20 cellular contexts compared by ENCODE assay signal in the genomic region with DNA sequence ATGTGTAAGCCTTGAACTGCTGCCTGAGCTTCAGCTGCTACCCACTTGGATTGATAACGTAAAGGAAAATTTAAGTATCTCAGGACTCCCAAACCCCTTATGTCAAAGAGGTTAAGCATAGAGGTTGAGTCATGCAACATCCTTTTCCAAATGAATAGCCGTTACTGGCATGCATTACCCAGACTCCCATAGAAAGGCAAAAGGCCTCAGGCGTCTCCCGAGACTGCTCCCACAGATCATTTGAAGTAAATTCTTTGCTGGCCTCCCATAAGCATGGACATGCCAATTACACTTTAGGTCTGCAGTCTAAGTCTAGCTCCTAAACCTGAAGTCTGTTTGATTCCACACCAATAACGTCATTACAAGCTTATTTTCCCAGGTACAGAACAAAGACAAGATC. TPM values are rescaled to one million over a fixed set of nuclear protein-coding genes. Genes with fewer than 3 reads are reported as not detected.
DNase-seq lines count a peak whose midpoint lies in the region; ATAC-seq and TF ChIP-seq lines count a peak whose summit lies in the region.
"Had no signal": no experiment of that assay in that cellular context is flagged by ENCODE, and none has a peak within 500 bp of the region (broad histone marks: within the 10 kb centered on the region; RNA-seq: fewer than 3 reads in every experiment).

No MANE protein-coding gene starts in this region.

- H4K91ac ChIP-seq in IMR-90 (ENCODE audit: insufficient read depth, low read depth, low read length): no peak overlapping the region

- H2BK15ac ChIP-seq in IMR-90 (ENCODE audit: low read depth, low read length) (no peak overlapping the region), mesendoderm (replicated peaks; ENCODE audit: low read depth) (no peak overlapping the region)

- H2AK5ac ChIP-seq in IMR-90 (ENCODE audit: low read depth, low read length): no peak overlapping the region
- H2AK5ac ChIP-seq in mesendoderm (ENCODE audit: low read length): no peak overlapping the region

- H3K36me3 Mint-ChIP-seq in CD14-positive monocyte: peaks cover 12 to 26% of the 10 kb centered on the region in 2 donors
- no peaks in the 10 kb centered on the region for H3K36me3 Mint-ChIP-seq in CD8-positive, alpha-beta memory T cell

- H3K27me3 Mint-ChIP-seq in CD14-positive monocyte (ENCODE audit: low read depth in 3 of 3): peaks cover 0 to 1% (median 0%) of the 10 kb centered on the region in 3 donors
- H3K27me3 Mint-ChIP-seq in CD8-positive, alpha-beta memory T cell: peaks cover 4 to 14% of the 10 kb centered on the region in 2 donors

- H2AK9ac ChIP-seq in IMR-90 (replicated peaks; ENCODE audit: low read depth, low read length, poor library complexity): no peak overlapping the region

- ATAC-seq in IMR-90 (ENCODE audit: low read depth) (no peak), HG02571 (IDR thresholded peaks at IDR 0.05; ENCODE audit: unreplicated experiment) (no peak)
- ATAC-seq: activated T-cell treated with anti-CD3 and anti-CD28 coated beads, Interleukin-2, amount 50 U/mL, for 4 hours had no signal

- H3K9me3 Mint-ChIP-seq in CD14-positive monocyte: peaks cover 6 to 11% (median 6%) of the 10 kb centered on the region in 7 donors
- H3K9me3 Mint-ChIP-seq in CD8-positive, alpha-beta memory T cell: peaks cover 0 to 5% (median 0%) of the 10 kb centered on the region in 5 donors

- H3K4me1 ChIP-seq in IMR-90 (ENCODE audit: control insufficient read depth, insufficient read depth, low read length) (no peaks in the 10 kb centered on the region), mesendoderm (ENCODE audit: control insufficient read depth, low read depth, low read length) (peaks cover 2% of the 10 kb centered on the region), colonic mucosa (no peaks in the 10 kb centered on the region)
- H3K4me1 ChIP-seq in CD8-positive, alpha-beta memory T cell (ENCODE audit: insufficient read depth, low read length): no peaks in the 10 kb centered on the region

- H2BK20ac ChIP-seq in IMR-90 (ENCODE audit: low read depth, low read length): no peak overlapping the region

- H3K23ac ChIP-seq in IMR-90 (ENCODE audit: low read depth, low read length): no peak overlapping the region
- H3K23ac ChIP-seq in mesendoderm (ENCODE audit: low read length): no peak overlapping the region

- H3K9me3 ChIP-seq in IMR-90 (ENCODE audit: control insufficient read depth, insufficient read depth, low read length): peaks cover 3% of the 10 kb centered on the region; the same call in 1 of the 2 replicates
- H3K9me3 ChIP-seq in CD8-positive, alpha-beta memory T cell (ENCODE audit: low read length): no peaks in the 10 kb centered on the region
- H3K9me3 ChIP-seq in colonic mucosa: no peaks in the 10 kb centered on the region
- H3K9me3 ChIP-seq: SJSA1, upper lobe of left lung had no signal

- in situ Hi-C loops in IMR-90 (cut with MboI; ENCODE audit: low sequenced_read_pairs): no loop called here

- peak overlapping the region in 5 of 7 donors; percentile 17 to 93 (median 53) for H3K27ac Mint-ChIP-seq in CD14-positive monocyte
- no peak overlapping the region for H3K27ac Mint-ChIP-seq in CD8-positive, alpha-beta memory T cell

- H3K4me3 Mint-ChIP-seq in CD14-positive monocyte: no peak overlapping the region
- no peak overlapping the region for H3K4me3 Mint-ChIP-seq in CD8-positive, alpha-beta memory T cell
- H3K4me3 Mint-ChIP-seq: activated T-cell treated with anti-CD3 and anti-CD28 coated beads, Interleukin-2, amount 50 U/mL, for 4 hours had no signal

- H3K9ac ChIP-seq in IMR-90 (ENCODE audit: low read depth, low read length) (no peak overlapping the region), mesendoderm (ENCODE audit: low read length) (no peak overlapping the region), colonic mucosa (ENCODE audit: low read depth in 2 of 2, low read length in 2 of 2) (no peak overlapping the region)

- H3K27me3 ChIP-seq in IMR-90 (ENCODE audit: control insufficient read depth, insufficient read depth, low read length) (no peaks in the 10 kb centered on the region), mesendoderm (ENCODE audit: insufficient read depth, low read length, poor library complexity) (no peaks in the 10 kb centered on the region), colonic mucosa (no peaks in the 10 kb centered on the region)
- H3K27me3 ChIP-seq in CD8-positive, alpha-beta memory T cell (ENCODE audit: insufficient read depth, low read length, poor library complexity, severe bottlenecking): no peaks in the 10 kb centered on the region
- H3K27me3 ChIP-seq: cardiac muscle cell, SJSA1, upper lobe of left lung had no signal

- H3K56ac ChIP-seq in IMR-90 (ENCODE audit: extremely low read depth, insufficient read depth, low read length) (no peak overlapping the region), mesendoderm (ENCODE audit: low read length) (no peak overlapping the region)

- no peaks in the 10 kb centered on the region for H3K79me2 ChIP-seq in mesendoderm (ENCODE audit: control insufficient read depth, insufficient read depth, low read length)

- H4K5ac ChIP-seq in IMR-90 (ENCODE audit: low read depth, low read length) (no peak overlapping the region), mesendoderm (ENCODE audit: low read length) (no peak overlapping the region)

- TF ChIP-seq RAD21 in IMR-90 (IDR thresholded peaks at IDR 0.05; ENCODE audit: low read length): no peak

- H3K14ac ChIP-seq in IMR-90 (replicated peaks; ENCODE audit: low read depth, low read length): no peak overlapping the region

- H2BK5ac ChIP-seq in IMR-90 (ENCODE audit: low read depth, low read length, poor library complexity, severe bottlenecking) (no peak overlapping the region), mesendoderm (ENCODE audit: low read length) (no peak overlapping the region)

- dilution Hi-C loops in IMR-90 (cut with HindIII; ENCODE audit: low sequenced_read_pairs, unreplicated experiment): no loop called here

- POLR2A ChIA-PET in IMR-90 (lab: Charles Lee; ENCODE audit: unreplicated experiment): no interaction called here
- POLR2A ChIA-PET in CD8-positive, alpha-beta memory T cell (lab: Charles Lee): no interaction called here

- no peaks in the 10 kb centered on the region for H4K20me1 ChIP-seq in IMR-90 (ENCODE audit: insufficient read depth, low read length)

- H3K4me3 ChIP-seq in IMR-90 (ENCODE audit: insufficient read depth, low read depth, low read length): no peak overlapping the region
- H3K4me3 ChIP-seq in mesendoderm (ENCODE audit: low read length): no peak overlapping the region
- no peak overlapping the region for H3K4me3 ChIP-seq in CD8-positive, alpha-beta memory T cell (ENCODE audit: low read length)
- no peak overlapping the region for H3K4me3 ChIP-seq in colonic mucosa
- H3K4me3 ChIP-seq: cardiac muscle cell, lung, SJSA1, upper lobe of left lung had no signal

- CTCF ChIA-PET in IMR-90 (lab: Yijun Ruan, JAX): no interaction called here
- CTCF ChIA-PET in CD8-positive, alpha-beta memory T cell (lab: Charles Lee): no interaction called here

- H3K18ac ChIP-seq in IMR-90 (ENCODE audit: low read depth, low read length) (no peak overlapping the region), mesendoderm (ENCODE audit: low read length) (no peak overlapping the region)

- BruUV-seq in IMR-90 (replicated peaks; lab: Mats Ljungman, UMichigan): no TSS peak

- H3K79me1 ChIP-seq in IMR-90 (ENCODE audit: low read depth in 1 of 2, low read length in 2 of 2) (no peaks in the 10 kb centered on the region), mesendoderm (ENCODE audit: low read length) (no peaks in the 10 kb centered on the region)

- H3K4ac ChIP-seq in IMR-90 (ENCODE audit: low read depth, low read length) (no peak overlapping the region), mesendoderm (ENCODE audit: low read depth, low read length) (no peak overlapping the region)

- H3K4me2 ChIP-seq in IMR-90 (ENCODE audit: low read depth, low read length): no peak overlapping the region
- no peak overlapping the region for H3K4me2 ChIP-seq in mesendoderm (ENCODE audit: low read length)

- intact Hi-C loops in CD14-positive monocyte (cut with micrococcal nuclease) (no loop called here), IMR-90 (cut with micrococcal nuclease) (no loop called here), colonic mucosa (cut with DNase I) (no loop called here)

- H2BK120ac ChIP-seq in IMR-90 (ENCODE audit: low read depth, low read length): no peak overlapping the region
- no peak overlapping the region for H2BK120ac ChIP-seq in mesendoderm (ENCODE audit: low read depth, low read length)

- DNase-seq in CD14-positive monocyte (ENCODE audit: low spot score) (no peak), IMR-90 (peak; percentile 14), astrocyte of the hippocampus (ENCODE audit: low read depth, low spot score) (peak; percentile 35), mesendoderm (peak; percentile 41), amniotic stem cell (lab: John Stamatoyannopoulos, UW) (no peak), colonic mucosa (no peak)
- no peak for DNase-seq in CD8-positive, alpha-beta memory T cell
- DNase-seq: activated CD4-positive, alpha-beta T cell treated with anti-CD3 and anti-CD28 coated beads for 48 hours; activated T-cell treated with anti-CD3 and anti-CD28 coated beads, Interleukin-2, amount 50 U/mL, for 4 hours; AML-193; DMS79; H7; NCI-H1436 treated with DMSO at 0.1 percent for 48 hours; small intestine; upper lobe of left lung had no signal

- peaks cover 69% of the 10 kb centered on the region for H3K4me1 Mint-ChIP-seq in CD14-positive monocyte
- H3K4me1 Mint-ChIP-seq in CD8-positive, alpha-beta memory T cell: no peaks in the 10 kb centered on the region

- TF ChIP-seq CTCF in CD14-positive monocyte (IDR thresholded peaks at IDR 0.05) (no peak), IMR-90 (conservative IDR thresholded peaks at IDR 0.05; ENCODE audit: low read depth, low read length) (no peak), colonic mucosa (IDR thresholded peaks at IDR 0.05) (no peak)

- H4K8ac ChIP-seq in IMR-90 (ENCODE audit: low read depth in 2 of 2, low read length in 2 of 2) (no peak overlapping the region), mesendoderm (ENCODE audit: low read depth, low read length) (no peak overlapping the region)

- H3K36me3 ChIP-seq in IMR-90 (ENCODE audit: control insufficient read depth, insufficient read depth, low read length): no peaks in the 10 kb centered on the region
- no peaks in the 10 kb centered on the region for H3K36me3 ChIP-seq in mesendoderm (ENCODE audit: control insufficient read depth, insufficient read depth, low read length)
- H3K36me3 ChIP-seq in CD8-positive, alpha-beta memory T cell (ENCODE audit: insufficient read depth, low read length): no peaks in the 10 kb centered on the region
- no peaks in the 10 kb centered on the region for H3K36me3 ChIP-seq in colonic mucosa
- H3K36me3 ChIP-seq: cardiac muscle cell, SJSA1, upper lobe of left lung had no signal

- no peak overlapping the region for H2AFZ ChIP-seq in IMR-90 (replicated peaks; ENCODE audit: low read length, poor library complexity)

- no peak for TF ChIP-seq POLR2A in IMR-90 (IDR thresholded peaks at IDR 0.05; ENCODE audit: low read depth, low read length)

- H3K27ac ChIP-seq in IMR-90 (ENCODE audit: insufficient read depth, low read length): no peak overlapping the region
- H3K27ac ChIP-seq in mesendoderm (ENCODE audit: low read depth, low read length): no peak overlapping the region
- no peak overlapping the region for H3K27ac ChIP-seq in CD8-positive, alpha-beta memory T cell (ENCODE audit: low read depth, low read length)
- no peak overlapping the region for H3K27ac ChIP-seq in colonic mucosa
- H3K27ac ChIP-seq: cardiac muscle cell, SJSA1, upper lobe of left lung had no signal

- no CpG with 5 or more reads among the region's 5 CpGs for WGBS in IMR-90 (ENCODE audit: extremely low coverage in 2 of 2, insufficient read length in 1 of 2), 2 experiments
- no CpG with 5 or more reads among the region's 5 CpGs for WGBS in mesendoderm (ENCODE audit: extremely low coverage, insufficient coverage, low lambda C conversion rate)

- H3K9me1 ChIP-seq in IMR-90 (ENCODE audit: insufficient read depth, low read length): no peaks in the 10 kb centered on the region

RNA-seq across cellular contexts. Expression of a gene that starts 14.7 kb away (rescaled TPM):
- polyA plus RNA-seq in CD14-positive monocyte (10 to 100 TPM; 14.7 to 16.5 TPM), IMR-90 (2012; rRNA removed) (0.03 and 0.07 TPM in 2 replicates)
- total RNA-seq in IMR-90 (2012; rRNA removed) (under 0.01 TPM in 2 replicates), colonic mucosa (1 to 10 TPM in 1 of 2 donors, under 1 TPM in 1; 0.90 to 1.2 TPM)
- not detected in 2 replicates for polyA plus RNA-seq in IMR-90 (2012; cell fraction: cytosol; rRNA removed)
- polyA plus RNA-seq in IMR-90 (2012; cell fraction: nucleus; rRNA removed; ENCODE audit: low replicate concordance): 0.02 and 0.14 TPM in 2 replicates
- 3.1 TPM for polyA plus RNA-seq in mesendoderm (2013, experiment 1 of 2)
- 2.1 TPM for polyA plus RNA-seq in mesendoderm (2013, experiment 2 of 2)
- total RNA-seq in CD8-positive, alpha-beta memory T cell: 10 to 100 TPM; 17.7 to 19.2 TPM
- polyA plus RNA-seq in CD8-positive, alpha-beta memory T cell: 57.8 TPM
- total RNA-seq: NCI-H460 had no signal
- polyA plus RNA-seq: cardiac muscle cell had no signal

Comparison
In these comparisons a context has a peak if more than half of its experiments do, and no peak if none do; other contexts are left out.
1. DNase-seq: peak in IMR-90 (single experiment), astrocyte of the hippocampus (single experiment) and mesendoderm (single experiment); none in CD14-positive monocyte (single experiment), CD8-positive, alpha-beta memory T cell (0 of 5), amniotic stem cell (single experiment) and colonic mucosa (single experiment).
2. H3K27ac Mint-ChIP-seq: peak in CD14-positive monocyte (5 of 7); none in CD8-positive, alpha-beta memory T cell (0 of 8).
3. RNA of a gene that starts 14.7 kb away (total RNA-seq): 17.7 to 19.2 TPM in CD8-positive, alpha-beta memory T cell; 0.90 to 1.2 TPM in colonic mucosa and under 0.01 TPM in IMR-90; every median in the first group is over 4 times any median in the second.